ENCODE assay signal across 8 cellular contexts in genomic region chr12:106136263-106136662, GRCh38. TPM values are rescaled to one million over a fixed set of nuclear protein-coding genes. Genes with fewer than 3 reads are reported as not detected.
DNase-seq lines count a peak whose midpoint lies in the region; ATAC-seq and TF ChIP-seq lines count a peak whose summit lies in the region.

No MANE protein-coding gene starts in this region.

- H3K9me3 ChIP-seq in neuron (ENCODE audit: low read length): no peaks in the 10 kb centered on the region
- no peaks in the 10 kb centered on the region for H3K9me3 ChIP-seq in stomach

- TF ChIP-seq POLR2A in stomach (IDR thresholded peaks at IDR 0.05): no peak

- peak overlapping the region; percentile 3 to 97 (median 69) for H3K27ac ChIP-seq in stomach

- H3K36me3 ChIP-seq in neuron (ENCODE audit: insufficient read depth, low read length) (no peaks in the 10 kb centered on the region), stomach (no peaks in the 10 kb centered on the region)

- H3K4me1 ChIP-seq in neuron (ENCODE audit: insufficient read depth, low read length) (peaks cover 59% of the 10 kb centered on the region), stomach (peaks cover 43 to 89% (median 64%) of the 10 kb centered on the region in 4 donors)

- TF ChIP-seq CTCF in LNCAP (IDR thresholded peaks at IDR 0.05) (peak; percentile 70), stomach (IDR thresholded peaks at IDR 0.05) (peak in 6 of 7 experiments; percentile 24 to 85 (median 64))

- 4 to 6% (median 5%) methylated on average over 13 of the region's 13 CpGs for WGBS in stomach, 5 donors

- no peak overlapping the region for H2AFZ ChIP-seq in neuron (ENCODE audit: low read depth, low read length)

- ATAC-seq in HG03196 (IDR thresholded peaks at IDR 0.05; ENCODE audit: unreplicated experiment): no peak

- H3K27me3 ChIP-seq in neuron (ENCODE audit: insufficient read depth, low read length): no peaks in the 10 kb centered on the region
- H3K27me3 ChIP-seq in stomach: peaks cover 0 to 45% (median 12%) of the 10 kb centered on the region in 3 donors

- peak overlapping the region; percentile 85 for H3K4me3 ChIP-seq in neuron (ENCODE audit: low read length)
- H3K4me3 ChIP-seq in stomach: peak overlapping the region; percentile 26 to 79 (median 74)

- TF ChIP-seq EP300 in stomach (IDR thresholded peaks at IDR 0.05): no peak

- DNase-seq in DMS79 treated with DMSO at 0.1 percent for 48 hours (lab: John Stamatoyannopoulos, UW) (peak; percentile 94), RPMI7951 (ENCODE audit: low read depth) (peak; percentile 84), foreskin melanocyte (peak; percentile 51), stomach (peak; percentile 90)
- DNase-seq in activated effector memory CD4-positive, alpha-beta T cell treated with Interleukin-2 at 50 U/mL for 16 hours: peak; percentile 48

- intact Hi-C loops in stomach (cut with DNase I; ENCODE audit: low total_unique reads): no loop called here

RNA-seq across cellular contexts. Expression of gene NUAK1, which starts 2.5 kb away (rescaled TPM):
- 6.9 and 7.0 TPM in 2 replicates for total RNA-seq in RPMI7951 (2014; rRNA removed; shearing (Covaris generic))
- total RNA-seq in stomach: 10 to 100 TPM in 3 of 5 donors, 1 to 10 TPM in 1, under 1 TPM in 1; 0.58 to 79.0 (median 11.7) TPM
- polyA plus RNA-seq in stomach: 1 to 10 TPM in 2 of 3 donors, under 1 TPM in 1; 0.80 to 2.6 (median 2.4) TPM
